ENCODE assay signal across 18 cellular contexts in genomic region chr11:108278954-108279353, GRCh38. TPM values are rescaled to one million over a fixed set of nuclear protein-coding genes. Genes with fewer than 3 reads are reported as not detected.
DNase-seq lines count a peak whose midpoint lies in the region; ATAC-seq and TF ChIP-seq lines count a peak whose summit lies in the region.
"Had no signal": no experiment of that assay in that cellular context is flagged by ENCODE, and none has a peak within 500 bp of the region (broad histone marks: within the 10 kb centered on the region; RNA-seq: fewer than 3 reads in every experiment).

No MANE protein-coding gene starts in this region.

- peaks cover 78% of the 10 kb centered on the region for H3K36me3 Mint-ChIP-seq in activated naive CD4-positive, alpha-beta T cell treated with anti-CD3 and anti-CD28 coated beads, Interleukin-2, amount 10 ng/mL, durations not matched to agents 7 days and 5 days
- H3K36me3 Mint-ChIP-seq in immature natural killer cell = peaks cover 27 to 64% (median 47%) of the 10 kb centered on the region in 3 donors

- intact Hi-C loops in sigmoid colon (cut with DNase I) = no loop called here

- H3K27me3 Mint-ChIP-seq in activated naive CD4-positive, alpha-beta T cell treated with anti-CD3 and anti-CD28 coated beads, Interleukin-2, amount 10 ng/mL, durations not matched to agents 7 days and 5 days = no peaks in the 10 kb centered on the region
- H3K27me3 Mint-ChIP-seq in immature natural killer cell (ENCODE audit: low read depth in 3 of 3) = peaks cover 0 to 3% (median 0%) of the 10 kb centered on the region in 3 donors

- H3K4me1 Mint-ChIP-seq in activated naive CD4-positive, alpha-beta T cell treated with anti-CD3 and anti-CD28 coated beads, Interleukin-2, amount 10 ng/mL, durations not matched to agents 7 days and 5 days = peaks cover 28% of the 10 kb centered on the region
- peaks cover 27 to 58% of the 10 kb centered on the region in 2 donors for H3K4me1 Mint-ChIP-seq in immature natural killer cell

- H3K27ac Mint-ChIP-seq in activated naive CD4-positive, alpha-beta T cell treated with anti-CD3 and anti-CD28 coated beads, Interleukin-2, amount 10 ng/mL, durations not matched to agents 7 days and 5 days = peak overlapping the region; percentile 75
- peak overlapping the region; percentile 6 to 82 (median 74) for H3K27ac Mint-ChIP-seq in immature natural killer cell

- ATAC-seq in GM21526 (IDR thresholded peaks at IDR 0.05; ENCODE audit: low FRiP score, unreplicated experiment) (no peak), GM21360 (IDR thresholded peaks at IDR 0.05; ENCODE audit: unreplicated experiment) (no peak)

- peaks cover 0 to 28% (median 6%) of the 10 kb centered on the region in 4 donors for H3K4me1 ChIP-seq in sigmoid colon
- H3K4me1 ChIP-seq: colonic mucosa, Peyer's patch, upper lobe of left lung had no signal

- no peak for TF ChIP-seq POLR2A in sigmoid colon (IDR thresholded peaks at IDR 0.05)

- H3K9ac ChIP-seq in SK-N-MC (ENCODE audit: insufficient read length) = peak overlapping the region; percentile 7

- H3K4me3 Mint-ChIP-seq in activated naive CD4-positive, alpha-beta T cell treated with anti-CD3 and anti-CD28 coated beads, Interleukin-2, amount 10 ng/mL, durations not matched to agents 7 days and 5 days = no peak overlapping the region
- H3K4me3 Mint-ChIP-seq in immature natural killer cell = no peak overlapping the region

- WGBS in sigmoid colon, 2 donors = 90 to 92% methylated on average over 4 of the region's 4 CpGs

- peak overlapping the region; percentile 16 for H3K4me3 ChIP-seq in SK-N-MC
- H3K4me3 ChIP-seq in sigmoid colon = no peak overlapping the region
- H3K4me3 ChIP-seq: colonic mucosa, Peyer's patch, upper lobe of left lung had no signal

- CTCF ChIA-PET in activated naive CD4-positive, alpha-beta T cell treated with anti-CD3 and anti-CD28 coated beads, Interleukin-2, amount 10 ng/mL, durations not matched to agents 7 days and 5 days (lab: Charles Lee) = no interaction called here

- DNase-seq in activated naive CD4-positive, alpha-beta T cell treated with anti-CD3 and anti-CD28 coated beads, Interleukin-2, amount 10 ng/mL, durations not matched to agents 7 days and 5 days = no peak
- DNase-seq in activated naive CD4-positive, alpha-beta T cell treated with Interleukin-2 at 50 U/mL for 16 hours = no peak
- DNase-seq in SK-N-MC (ENCODE audit: low read depth, low spot score) (no peak), immature natural killer cell (no peak), sigmoid colon (no peak)
- DNase-seq in stimulated activated CD4-positive, alpha-beta T cell treated with anti-CD3 and anti-CD28 coated beads, Interleukin-2, amount 100 ng/mL, for 48 hours = no peak
- DNase-seq: activated CD8-positive, alpha-beta memory T cell treated with anti-CD3 and anti-CD28 coated beads, Interleukin-2, amount 50 U/mL, for 48 hours; amniotic stem cell; colonic mucosa; kidney glomerular epithelial cell; NCI-H2029 treated with DMSO at 0.1 percent for 48 hours; NCI-H774; Peyer's patch; retina; stimulated activated CD4-positive, alpha-beta T cell treated with anti-CD3 and anti-CD28 coated beads, Interleukin-1b, Interleukin-23, amount 100 ng/mL, for 48 hours; upper lobe of left lung had no signal

- H3K36me3 ChIP-seq in SK-N-MC (ENCODE audit: insufficient read depth, low read length) (peaks cover 25% of the 10 kb centered on the region), sigmoid colon (peaks cover 0 to 65% (median 12%) of the 10 kb centered on the region in 4 donors)
- H3K36me3 ChIP-seq: colonic mucosa had no signal

- H3K9me3 ChIP-seq in SK-N-MC (ENCODE audit: low read depth, low read length) (no peaks in the 10 kb centered on the region), sigmoid colon (no peaks in the 10 kb centered on the region)
- H3K9me3 ChIP-seq: colonic mucosa, Peyer's patch, upper lobe of left lung had no signal

- no peak for TF ChIP-seq EP300 in sigmoid colon (IDR thresholded peaks at IDR 0.05)

- peaks cover 18% of the 10 kb centered on the region for H3K9me3 Mint-ChIP-seq in activated naive CD4-positive, alpha-beta T cell treated with anti-CD3 and anti-CD28 coated beads, Interleukin-2, amount 10 ng/mL, durations not matched to agents 7 days and 5 days
- peaks cover 0 to 3% (median 0%) of the 10 kb centered on the region in 6 donors for H3K9me3 Mint-ChIP-seq in immature natural killer cell

- H3K27ac ChIP-seq in SK-N-MC (peak overlapping the region; percentile 92), sigmoid colon (peak overlapping the region; percentile 24 to 73 (median 66))
- H3K27ac ChIP-seq: colonic mucosa, Peyer's patch had no signal

- TF ChIP-seq CTCF in sigmoid colon (IDR thresholded peaks at IDR 0.05) = no peak

- no peaks in the 10 kb centered on the region for H3K27me3 ChIP-seq in sigmoid colon
- H3K27me3 ChIP-seq: colonic mucosa, Peyer's patch, upper lobe of left lung had no signal

RNA-seq across cellular contexts. Expression of gene ATM, which starts 56.1 kb away (rescaled TPM):
- polyA plus RNA-seq in immature natural killer cell (100 to 1,000 TPM in 1 of 3 donors, 10 to 100 TPM in 2; 57.8 to 111 (median 64.5) TPM), sigmoid colon (10 to 100 TPM in 1 of 3 donors, 1 to 10 TPM in 2; 3.0 to 35.7 (median 3.5) TPM)
- 10 to 100 TPM; 52.7 to 88.8 (median 71.8) TPM for total RNA-seq in sigmoid colon

RNA-seq across cellular contexts. Expression of gene NPAT, which starts 56.5 kb away (rescaled TPM):
- polyA plus RNA-seq in immature natural killer cell = 10 to 100 TPM; 15.6 to 30.5 (median 24.1) TPM
- 10 to 100 TPM; 12.1 to 15.7 (median 13.4) TPM for total RNA-seq in sigmoid colon
- polyA plus RNA-seq in sigmoid colon = 1 to 10 TPM; 1.6 to 4.8 (median 1.8) TPM
